Comparison of ENCODE assay signal across 10 cellular contexts in genomic region chr16:71919033-71919432, GRCh38. TPM values are rescaled to one million over a fixed set of nuclear protein-coding genes. Genes with fewer than 3 reads are reported as not detected.
A peak's percentile ranks its signal among the peaks of the same experiment; 100 is the strongest.
DNase-seq lines count a peak whose midpoint lies in the region; ATAC-seq and TF ChIP-seq lines count a peak whose summit lies in the region.
"Had no signal": no experiment of that assay in that cellular context is flagged by ENCODE, and none has a peak within 500 bp of the region (broad histone marks: within the 10 kb centered on the region; RNA-seq: fewer than 3 reads in every experiment).

No MANE protein-coding gene starts in this region.

- peak overlapping the region in 1 of 2 donors; percentile 18 for H3K4me3 Mint-ChIP-seq in CD14-positive monocyte
- peak overlapping the region in 2 of 10 donors; percentile 8 to 43 for H3K4me3 Mint-ChIP-seq in naive thymus-derived CD8-positive, alpha-beta T cell

- peaks cover 0 to 1% (median 0%) of the 10 kb centered on the region in 3 donors for H3K27me3 Mint-ChIP-seq in CD14-positive monocyte (ENCODE audit: low read depth in 3 of 3)
- H3K27me3 Mint-ChIP-seq in naive thymus-derived CD8-positive, alpha-beta T cell, result no peaks in the 10 kb centered on the region

- H3K36me3 Mint-ChIP-seq in CD14-positive monocyte, result peaks cover 84 to 93% of the 10 kb centered on the region in 2 donors
- peaks cover 16 to 95% (median 55%) of the 10 kb centered on the region in 3 donors for H3K36me3 Mint-ChIP-seq in naive thymus-derived CD8-positive, alpha-beta T cell

- peaks cover 0 to 12% (median 8%) of the 10 kb centered on the region in 7 donors for H3K9me3 Mint-ChIP-seq in CD14-positive monocyte
- peaks cover 0 to 3% (median 0%) of the 10 kb centered on the region in 9 donors for H3K9me3 Mint-ChIP-seq in naive thymus-derived CD8-positive, alpha-beta T cell

- no peak for TF ChIP-seq CTCF in CD14-positive monocyte (IDR thresholded peaks at IDR 0.05)

- ATAC-seq in GM19372 (IDR thresholded peaks at IDR 0.05; ENCODE audit: low read depth, unreplicated experiment), result peak; percentile 92
- ATAC-seq in HG03066 (IDR thresholded peaks at IDR 0.05; ENCODE audit: low read depth, unreplicated experiment), result peak; percentile 89
- no peak for ATAC-seq in naive thymus-derived CD8-positive, alpha-beta T cell
- ATAC-seq: activated naive CD4-positive, alpha-beta T cell treated with anti-CD3 and anti-CD28 coated beads, Interleukin-2, amount 50 U/mL, for 72 hours had no signal

- peaks cover 18% of the 10 kb centered on the region for H3K4me1 Mint-ChIP-seq in CD14-positive monocyte
- H3K4me1 Mint-ChIP-seq in naive thymus-derived CD8-positive, alpha-beta T cell, result peaks cover 24 to 45% (median 41%) of the 10 kb centered on the region in 4 donors

- DNase-seq in CD14-positive monocyte (ENCODE audit: low spot score) (no peak), UCSD-AML1 (lab: John Stamatoyannopoulos, UW; ENCODE audit: unreplicated experiment) (peak; percentile 17), NCI-H187 (lab: John Stamatoyannopoulos, UW) (no peak), NCI-H2171 treated with DMSO at 0.1 percent for 48 hours (lab: John Stamatoyannopoulos, UW) (no peak)
- DNase-seq in activated CD4-positive, alpha-beta T cell treated with anti-CD3 and anti-CD28 coated beads, Interleukin-2, amount 50 U/mL, for 48 hours, result no peak
- DNase-seq in naive thymus-derived CD8-positive, alpha-beta T cell, result no peak
- DNase-seq: NCI-H1105 had no signal

- intact Hi-C loops in CD14-positive monocyte (cut with micrococcal nuclease), result no loop called here

- peak overlapping the region; percentile 14 to 65 (median 32) for H3K27ac Mint-ChIP-seq in CD14-positive monocyte
- H3K27ac Mint-ChIP-seq in naive thymus-derived CD8-positive, alpha-beta T cell, result peak overlapping the region in 3 of 10 donors; percentile 35 to 44 (median 43)

- POLR2A ChIA-PET in naive thymus-derived CD8-positive, alpha-beta T cell (lab: Charles Lee), result interaction anchor here (1.4 kb wide), 1 partner anchor 36 kb away, joined by 3 read pairs; the partner anchor contains the start of gene ZNF821

RNA-seq across cellular contexts. Expression of gene IST1, which starts 23.7 kb away (rescaled TPM):
- polyA plus RNA-seq in CD14-positive monocyte, result 100 to 1,000 TPM in 1 of 2 donors, 10 to 100 TPM in 1; 81.3 to 102 TPM
- total RNA-seq in naive thymus-derived CD8-positive, alpha-beta T cell, result 100 to 1,000 TPM; 270 to 298 TPM
- 100 to 1,000 TPM; 115 to 161 (median 115) TPM for polyA plus RNA-seq in naive thymus-derived CD8-positive, alpha-beta T cell

RNA-seq across cellular contexts. Expression of gene ZNF821, which starts 35.1 kb away (rescaled TPM):
- 1 to 10 TPM; 3.1 to 4.9 TPM for polyA plus RNA-seq in CD14-positive monocyte
- total RNA-seq in naive thymus-derived CD8-positive, alpha-beta T cell, result 1 to 10 TPM; 4.3 to 5.1 TPM
- polyA plus RNA-seq in naive thymus-derived CD8-positive, alpha-beta T cell, result 1 to 10 TPM; 4.3 to 5.4 (median 4.9) TPM

Comparison
In these comparisons a context has a peak if more than half of its experiments do, and no peak if none do; other contexts are left out.
1. ATAC-seq: peak in GM19372 (single experiment) and HG03066 (single experiment); none in naive thymus-derived CD8-positive, alpha-beta T cell (0 of 2).